10 cellular contexts compared by ENCODE assay signal in genomic region chr16:25013049-25013448, GRCh38. TPM values are rescaled to one million over a fixed set of nuclear protein-coding genes. Genes with fewer than 3 reads are reported as not detected.
A peak's percentile ranks its signal among the peaks of the same experiment; 100 is the strongest.
DNase-seq lines count a peak whose midpoint lies in the region; ATAC-seq and TF ChIP-seq lines count a peak whose summit lies in the region.
"Had no signal": no experiment of that assay in that cellular context is flagged by ENCODE, and none has a peak within 500 bp of the region (broad histone marks: within the 10 kb centered on the region; RNA-seq: fewer than 3 reads in every experiment).

No MANE protein-coding gene starts in this region.

- intact Hi-C loops in right cardiac atrium (cut with DNase I) (loop anchor here in 1 of 4 donors (10.0 kb wide), 1 partner anchor 48 kb away; no protein-coding TSS in a partner anchor), left ventricle myocardium superior (cut with micrococcal nuclease) (loop anchor here (10.0 kb wide), 1 partner anchor 48 kb away; no protein-coding TSS in a partner anchor), uterus (cut with DNase I; ENCODE audit: low total_unique reads) (no loop called here)

- peak overlapping the region; percentile 39 for H3K27ac Mint-ChIP-seq in activated naive CD8-positive, alpha-beta T cell treated with anti-CD3 and anti-CD28 coated beads, Interleukin-2, amount 10 ng/mL, durations not matched to agents 7 days and 5 days

- TF ChIP-seq CTCF in uterus (IDR thresholded peaks at IDR 0.05) = no peak

- H3K9me3 ChIP-seq in right cardiac atrium (ENCODE audit: control insufficient read depth, low read length) = no peaks in the 10 kb centered on the region
- H3K9me3 ChIP-seq in muscle layer of duodenum (ENCODE audit: control insufficient read depth in 1 of 2, low read length in 2 of 2) = no peaks in the 10 kb centered on the region
- no peaks in the 10 kb centered on the region for H3K9me3 ChIP-seq in uterus

- no peaks in the 10 kb centered on the region for H3K36me3 ChIP-seq in muscle layer of duodenum (ENCODE audit: control insufficient read depth in 1 of 2, insufficient read depth in 2 of 2, low read length in 2 of 2)
- no peaks in the 10 kb centered on the region for H3K36me3 ChIP-seq in uterus

- no peak for TF ChIP-seq POLR2A in uterus (IDR thresholded peaks at IDR 0.05)

- H3K27me3 Mint-ChIP-seq in activated naive CD8-positive, alpha-beta T cell treated with anti-CD3 and anti-CD28 coated beads, Interleukin-2, amount 10 ng/mL, durations not matched to agents 7 days and 5 days = no peaks in the 10 kb centered on the region

- H3K9me3 Mint-ChIP-seq in activated naive CD8-positive, alpha-beta T cell treated with anti-CD3 and anti-CD28 coated beads, Interleukin-2, amount 10 ng/mL, durations not matched to agents 7 days and 5 days = no peaks in the 10 kb centered on the region

- H3K4me1 Mint-ChIP-seq in activated naive CD8-positive, alpha-beta T cell treated with anti-CD3 and anti-CD28 coated beads, Interleukin-2, amount 10 ng/mL, durations not matched to agents 7 days and 5 days = peaks cover 63% of the 10 kb centered on the region

- DNase-seq in right cardiac atrium (no peak), left ventricle myocardium superior (no peak), uterus (no peak), NCI-H1417 (lab: John Stamatoyannopoulos, UW) (no peak), SIG-M5 (lab: John Stamatoyannopoulos, UW) (no peak)
- DNase-seq in activated naive CD8-positive, alpha-beta T cell treated with anti-CD3 and anti-CD28 coated beads, Interleukin-2, amount 10 ng/mL, durations not matched to agents 7 days and 5 days = no peak
- no peak for DNase-seq in stimulated activated CD4-positive, alpha-beta T cell treated with anti-CD3 and anti-CD28 coated beads, Interleukin-12 subunit alpha, Interleukin-12 subunit beta, amount 100 ng/mL, for 4 hours
- DNase-seq: DMS53 had no signal

- 91% methylated on average over 4 of the region's 4 CpGs for WGBS in right cardiac atrium

- POLR2A ChIA-PET in activated naive CD8-positive, alpha-beta T cell treated with anti-CD3 and anti-CD28 coated beads, Interleukin-2, amount 10 ng/mL, durations not matched to agents 7 days and 5 days (lab: Charles Lee) = interaction anchor here (1.0 kb wide), 1 partner anchor 97 kb away, joined by 3 read pairs; no protein-coding TSS in a partner anchor

- H3K36me3 Mint-ChIP-seq in activated naive CD8-positive, alpha-beta T cell treated with anti-CD3 and anti-CD28 coated beads, Interleukin-2, amount 10 ng/mL, durations not matched to agents 7 days and 5 days = peaks cover 24% of the 10 kb centered on the region

- ATAC-seq in right cardiac atrium (no peak), left ventricle myocardium superior (no peak)
- ATAC-seq in activated naive CD8-positive, alpha-beta T cell treated with anti-CD3 and anti-CD28 coated beads, Interleukin-2, amount 10 ng/mL, durations not matched to agents 7 days and 5 days (ENCODE audit: low read depth) = no peak

- H3K4me3 Mint-ChIP-seq in activated naive CD8-positive, alpha-beta T cell treated with anti-CD3 and anti-CD28 coated beads, Interleukin-2, amount 10 ng/mL, durations not matched to agents 7 days and 5 days = peak overlapping the region; percentile 85

- H3K4me1 ChIP-seq in right cardiac atrium (ENCODE audit: control insufficient read depth, insufficient read depth, low read length) (peaks cover 20% of the 10 kb centered on the region), muscle layer of duodenum (ENCODE audit: control insufficient read depth in 1 of 2, insufficient read depth in 2 of 2, low read length in 2 of 2) (peaks cover 20 to 41% of the 10 kb centered on the region in 2 donors), uterus (peaks cover 0 to 11% of the 10 kb centered on the region in 2 donors)

- H3K27me3 ChIP-seq in right cardiac atrium (ENCODE audit: control insufficient read depth, insufficient read depth) (no peaks in the 10 kb centered on the region), muscle layer of duodenum (ENCODE audit: low read depth, low read length) (no peaks in the 10 kb centered on the region), uterus (no peaks in the 10 kb centered on the region)

- no peak overlapping the region for H3K4me3 ChIP-seq in right cardiac atrium (ENCODE audit: low read length)
- peak overlapping the region; percentile 72 to 85 for H3K4me3 ChIP-seq in muscle layer of duodenum (ENCODE audit: low read depth in 1 of 2, low read length in 2 of 2)
- no peak overlapping the region for H3K4me3 ChIP-seq in uterus

- H3K27ac ChIP-seq in right cardiac atrium (ENCODE audit: low read length) (peak overlapping the region; percentile 17), muscle layer of duodenum (ENCODE audit: low read length) (peak overlapping the region; percentile 63), uterus (peak overlapping the region; percentile 28 to 89)
- H3K27ac ChIP-seq: parathyroid adenoma had no signal

RNA-seq across cellular contexts. Expression of gene ARHGAP17, which starts 2.1 kb away (rescaled TPM):
- total RNA-seq in right cardiac atrium (10 to 100 TPM; 45.4 to 58.2 (median 52.6) TPM), left ventricle myocardium superior (72.2 TPM), uterus (100 to 1,000 TPM in 1 of 4 donors, 10 to 100 TPM in 3; 50.3 to 123 (median 82.5) TPM)
- 33.5 TPM for polyA plus RNA-seq in right cardiac atrium
- 10 to 100 TPM; 72.9 to 85.4 TPM for total RNA-seq in activated naive CD8-positive, alpha-beta T cell treated with anti-CD3 and anti-CD28 coated beads, Interleukin-2, amount 10 ng/mL, durations not matched to agents 7 days and 5 days

Comparison
In these comparisons a context has a peak if more than half of its experiments do, and no peak if none do; other contexts are left out.
1. H3K4me3 ChIP-seq: peak in muscle layer of duodenum (2 of 2); none in right cardiac atrium (single experiment) and uterus (0 of 2).
2. Peak in every context shown above with its lines, with median percentiles within 50 percentile points of each other: H3K27ac ChIP-seq.